11 cellular contexts compared by ENCODE assay signal in genomic region chr4:98624144-98624543, GRCh38.
"Had no signal": no experiment of that assay in that cellular context is flagged by ENCODE, and none has a peak within 500 bp of the region (broad histone marks: within the 10 kb centered on the region; RNA-seq: fewer than 3 reads in every experiment).

No MANE protein-coding gene starts in this region.

- H3K27me3 ChIP-seq: heart left ventricle had no signal

- H3K4me1 ChIP-seq: parathyroid adenoma had no signal

- H3K4me3 Mint-ChIP-seq: activated naive CD4-positive, alpha-beta T cell treated with anti-CD3 and anti-CD28 coated beads, Interleukin-2, amount 10 ng/mL, durations not matched to agents 7 days and 5 days; effector memory CD8-positive, alpha-beta T cell; mesothelial cell of epicardium had no signal

- H3K27ac ChIP-seq: heart left ventricle, parathyroid adenoma, thoracic aorta had no signal

- H3K27ac Mint-ChIP-seq: activated naive CD4-positive, alpha-beta T cell treated with anti-CD3 and anti-CD28 coated beads, Interleukin-2, amount 10 ng/mL, durations not matched to agents 7 days and 5 days; activated T-helper 2 cell treated with anti-CD3 and anti-CD28 coated beads, Interferon-gamma antibody, Interleukin-2, Interleukin-4, amounts not matched to agents 10 μg/mL and 5 μg/mL and 100 μg/mL, durations not matched to agents 14 hours and 24 hours and 36 hours; mesothelial cell of epicardium had no signal

- H3K27me3 Mint-ChIP-seq: activated naive CD4-positive, alpha-beta T cell treated with anti-CD3 and anti-CD28 coated beads, Interleukin-2, amount 10 ng/mL, durations not matched to agents 7 days and 5 days; effector memory CD8-positive, alpha-beta T cell had no signal

- DNase-seq: activated naive CD4-positive, alpha-beta T cell treated with anti-CD3 and anti-CD28 coated beads, Interleukin-2, amount 10 ng/mL, durations not matched to agents 7 days and 5 days; effector memory CD8-positive, alpha-beta T cell; heart left ventricle; left colon; stimulated activated CD4-positive, alpha-beta T cell treated with anti-CD3 and anti-CD28 coated beads, Interleukin-2, amount 100 ng/mL, for 24 hours; T-helper 9 cell had no signal

- H3K9me3 ChIP-seq: heart left ventricle, thoracic aorta had no signal

- H3K36me3 Mint-ChIP-seq: mesothelial cell of epicardium had no signal

- H3K9me3 Mint-ChIP-seq: activated naive CD4-positive, alpha-beta T cell treated with anti-CD3 and anti-CD28 coated beads, Interleukin-2, amount 10 ng/mL, durations not matched to agents 7 days and 5 days; activated T-helper 2 cell treated with anti-CD3 and anti-CD28 coated beads, Interferon-gamma antibody, Interleukin-2, Interleukin-4, amounts not matched to agents 10 μg/mL and 5 μg/mL and 100 μg/mL, durations not matched to agents 14 hours and 24 hours and 36 hours; effector memory CD8-positive, alpha-beta T cell; mesothelial cell of epicardium had no signal

- H3K36me3 ChIP-seq: heart left ventricle, thoracic aorta had no signal

- ATAC-seq: effector memory CD8-positive, alpha-beta T cell; heart left ventricle had no signal

- H3K4me3 ChIP-seq: heart left ventricle, lung, thoracic aorta had no signal
